Comparison of ENCODE assay signal across 11 cellular contexts in the genomic region with DNA sequence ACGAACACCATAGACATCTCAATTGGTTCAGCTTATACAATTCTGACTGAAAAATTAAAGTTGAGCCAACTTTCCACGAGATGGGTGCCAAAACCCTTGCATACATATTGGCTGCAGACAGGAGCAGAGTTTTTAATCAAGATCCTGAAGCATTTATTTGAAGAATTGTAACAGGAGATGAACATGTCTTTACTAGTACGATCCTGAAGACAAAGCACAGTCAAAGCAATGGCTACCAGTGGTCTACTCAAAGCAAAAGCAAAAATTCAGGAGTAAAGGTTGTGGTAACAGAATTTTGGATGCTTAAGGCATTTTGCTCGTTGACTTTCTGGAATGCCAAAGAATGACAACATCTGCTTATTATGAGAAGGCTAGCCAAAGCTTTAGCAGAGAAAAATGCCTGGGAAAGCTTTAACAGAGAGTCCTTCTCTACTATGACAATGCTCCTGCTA. TPM values are rescaled to one million over a fixed set of nuclear protein-coding genes. Genes with fewer than 3 reads are reported as not detected.
A peak's percentile ranks its signal among the peaks of the same experiment; 100 is the strongest.
DNase-seq lines count a peak whose midpoint lies in the region; TF ChIP-seq lines count a peak whose summit lies in the region.
"Had no signal": no experiment of that assay in that cellular context is flagged by ENCODE, and none has a peak within 500 bp of the region (broad histone marks: within the 10 kb centered on the region; RNA-seq: fewer than 3 reads in every experiment).

No MANE protein-coding gene starts in this region.

- no peak overlapping the region for H3K4me2 ChIP-seq in neural progenitor cell

- H3K4me1 ChIP-seq in breast epithelium (no peaks in the 10 kb centered on the region), neural progenitor cell (peaks cover 12% of the 10 kb centered on the region)
- H3K4me1 ChIP-seq in effector memory CD4-positive, alpha-beta T cell (ENCODE audit: control insufficient read depth, insufficient read depth, low read length, poor library complexity, severe bottlenecking): no peaks in the 10 kb centered on the region

- H4K20me1 ChIP-seq in neural progenitor cell (ENCODE audit: low read depth): peaks cover 6% of the 10 kb centered on the region

- peaks cover 99% of the 10 kb centered on the region for H3K79me2 ChIP-seq in neural progenitor cell (ENCODE audit: low read depth)

- H3K9me3 ChIP-seq in breast epithelium (no peaks in the 10 kb centered on the region), neural progenitor cell (ENCODE audit: low read depth) (no peaks in the 10 kb centered on the region)
- H3K9me3 ChIP-seq in effector memory CD4-positive, alpha-beta T cell (ENCODE audit: control insufficient read depth, low read length): no peaks in the 10 kb centered on the region

- TF ChIP-seq CTCF in breast epithelium (IDR thresholded peaks at IDR 0.05) (no peak), MCF 10A (IDR thresholded peaks at IDR 0.05; ENCODE audit: unreplicated experiment) (no peak), fibroblast of mammary gland (conservative IDR thresholded peaks at IDR 0.05; ENCODE audit: control insufficient read depth, insufficient read depth, low read depth, low read length) (no peak), neural progenitor cell (IDR thresholded peaks at IDR 0.05) (no peak)

- H3K36me3 Mint-ChIP-seq in MCF 10A (ENCODE audit: insufficient read depth, unreplicated experiment) (no peaks in the 10 kb centered on the region), neural progenitor cell (peaks cover 60% of the 10 kb centered on the region)

- no peaks in the 10 kb centered on the region for H3K36me3 ChIP-seq in breast epithelium
- no peaks in the 10 kb centered on the region for H3K36me3 ChIP-seq in effector memory CD4-positive, alpha-beta T cell (ENCODE audit: control insufficient read depth, insufficient read depth, low read length)
- peaks cover 4% of the 10 kb centered on the region for H3K36me3 ChIP-seq in neural progenitor cell
- H3K36me3 ChIP-seq: WERI-Rb-1 had no signal

- no peak for TF ChIP-seq POLR2A in breast epithelium (IDR thresholded peaks at IDR 0.05)

- H3K9me3 Mint-ChIP-seq in MCF 10A (ENCODE audit: unreplicated experiment) (peaks cover 7% of the 10 kb centered on the region), neural progenitor cell (peaks cover 56% of the 10 kb centered on the region)

- DNase-seq in breast epithelium (ENCODE audit: low spot score in 2 of 2) (no peak), MCF 10A (ENCODE audit: unreplicated experiment) (no peak), fibroblast of mammary gland (ENCODE audit: low read depth) (peak; percentile 64), myocyte (ENCODE audit: low read depth) (peak; percentile 54), COLO829 (ENCODE audit: low spot score) (no peak), midbrain (lab: John Stamatoyannopoulos, UW) (no peak), neural progenitor cell (ENCODE audit: low spot score) (no peak)
- no peak for DNase-seq in effector memory CD4-positive, alpha-beta T cell
- DNase-seq: RPMI8226; stimulated activated CD4-positive, alpha-beta T cell treated with anti-CD3 and anti-CD28 coated beads, Interleukin-2, amount 100 ng/mL, for 24 hours; WERI-Rb-1 had no signal

- no peaks in the 10 kb centered on the region for H3K27me3 ChIP-seq in breast epithelium
- H3K27me3 ChIP-seq in effector memory CD4-positive, alpha-beta T cell (replicated peaks; ENCODE audit: control insufficient read depth, insufficient read depth, low read length, poor library complexity, severe bottlenecking): no peaks in the 10 kb centered on the region
- H3K27me3 ChIP-seq in neural progenitor cell: no peaks in the 10 kb centered on the region

- no TSS peak for BruUV-seq in MCF 10A (replicated peaks; lab: Mats Ljungman, UMichigan)

- POLR2A ChIA-PET in MCF 10A (lab: Yijun Ruan, JAX): no interaction called here

- intact Hi-C loops in breast epithelium (cut with DNase I; ENCODE audit: low total_unique reads) (loop anchor here (10.0 kb wide), 1 partner anchor 160 kb away; no protein-coding TSS in a partner anchor), MCF 10A (cut with micrococcal nuclease) (no loop called here)

- H3F3A ChIP-seq in neural progenitor cell (ENCODE audit: low read depth): peaks cover 4% of the 10 kb centered on the region

- no peak overlapping the region for H2AFZ ChIP-seq in neural progenitor cell (replicated peaks)

- CTCF ChIA-PET in MCF 10A (lab: Yijun Ruan, JAX): interaction anchor here (1.1 kb wide), 1 partner anchor 162 kb away, joined by 3 read pairs; no protein-coding TSS in a partner anchor

- H3K4me3 Mint-ChIP-seq in MCF 10A (ENCODE audit: unreplicated experiment) (no peak overlapping the region), neural progenitor cell (no peak overlapping the region)

- H3K4me3 ChIP-seq in breast epithelium (peak overlapping the region in 2 of 3 donors; percentile 9 to 13), fibroblast of mammary gland (ENCODE audit: control insufficient read depth, low read depth, low read length) (no peak overlapping the region), neural progenitor cell (no peak overlapping the region)
- H3K4me3 ChIP-seq in effector memory CD4-positive, alpha-beta T cell (ENCODE audit: insufficient read depth, low read depth, low read length, poor library complexity, severe bottlenecking): no peak overlapping the region

- peaks cover 40% of the 10 kb centered on the region for H3K4me1 Mint-ChIP-seq in MCF 10A (ENCODE audit: insufficient read depth, unreplicated experiment)
- no peaks in the 10 kb centered on the region for H3K4me1 Mint-ChIP-seq in neural progenitor cell

- H3K27ac Mint-ChIP-seq in MCF 10A (ENCODE audit: low read depth, unreplicated experiment) (no peak overlapping the region), neural progenitor cell (no peak overlapping the region)

- H3K27me3 Mint-ChIP-seq in MCF 10A (ENCODE audit: insufficient read depth, unreplicated experiment) (no peaks in the 10 kb centered on the region), neural progenitor cell (ENCODE audit: insufficient read depth, low read depth) (no peaks in the 10 kb centered on the region)

- no peak overlapping the region for H3K9ac ChIP-seq in neural progenitor cell

- peak overlapping the region; percentile 66 to 83 for H3K27ac ChIP-seq in breast epithelium
- no peak overlapping the region for H3K27ac ChIP-seq in effector memory CD4-positive, alpha-beta T cell (ENCODE audit: insufficient read depth, low read length, poor library complexity, severe bottlenecking)
- no peak overlapping the region for H3K27ac ChIP-seq in neural progenitor cell
- H3K27ac ChIP-seq: WERI-Rb-1 had no signal

RNA-seq across cellular contexts. Expression of gene ZDHHC17, which starts 20.7 kb away (rescaled TPM):
- total RNA-seq in breast epithelium: 10 to 100 TPM; 51.8 to 86.1 (median 67.2) TPM
- total RNA-seq in MCF 10A (2022): 26.9 and 28.3 TPM in 2 replicates
- total RNA-seq in myocyte: 26.7 and 35.2 TPM in 2 replicates
- 17.4 TPM for polyA plus RNA-seq in myocyte (2012)
- total RNA-seq in neural progenitor cell (ENCODE audit: low replicate concordance): 79.1 and 99.1 TPM in 2 replicates

Comparison
In these comparisons a context has a peak if more than half of its experiments do, and no peak if none do; other contexts are left out.
1. DNase-seq: peak in fibroblast of mammary gland (single experiment) and myocyte (single experiment); none in breast epithelium (0 of 2), MCF 10A (single experiment), COLO829 (single experiment), effector memory CD4-positive, alpha-beta T cell (0 of 3), midbrain (single experiment) and neural progenitor cell (single experiment).
2. H3K27ac ChIP-seq: peak in breast epithelium (2 of 2); none in effector memory CD4-positive, alpha-beta T cell (single experiment) and neural progenitor cell (single experiment).
3. H3K4me3 ChIP-seq: peak in breast epithelium (2 of 3); none in fibroblast of mammary gland (single experiment), effector memory CD4-positive, alpha-beta T cell (single experiment) and neural progenitor cell (single experiment).